In genomic region chr15:66151809-66152208, GRCh38 we compare ENCODE assay signal across 16 cellular contexts.
DNase-seq lines count a peak whose midpoint lies in the region; FAIRE-seq and TF ChIP-seq lines count a peak whose summit lies in the region.
"Had no signal": no experiment of that assay in that cellular context is flagged by ENCODE, and none has a peak within 500 bp of the region (broad histone marks: within the 10 kb centered on the region; RNA-seq: fewer than 3 reads in every experiment).

No MANE protein-coding gene starts in this region.

- peak; percentile 56 for DNase-seq in DMS153 (lab: John Stamatoyannopoulos, UW)
- DNase-seq in NCI-H1417 treated with DMSO at 0.1 percent for 48 hours (lab: John Stamatoyannopoulos, UW), result peak; percentile 62
- DNase-seq in NCI-H748 treated with DMSO at 0.1 percent for 48 hours (lab: John Stamatoyannopoulos, UW), result peak; percentile 5
- peak; percentile 25 for DNase-seq in iPS DF 4.7 (ENCODE audit: extremely low read depth, low spot score)
- DNase-seq in Caco-2, result no peak
- DNase-seq in activated T-helper 2 cell treated with anti-CD3 and anti-CD28 coated beads, Interferon-gamma antibody, Interleukin-2, Interleukin-4, amounts not matched to agents 10 μg/mL and 5 μg/mL and 100 μg/mL, durations not matched to agents 14 hours and 24 hours and 36 hours (ENCODE audit: low spot score), result no peak
- no peak for DNase-seq in GM12891 (ENCODE audit: insufficient read length, low spot score)
- no peak for DNase-seq in progenitor cell of endocrine pancreas (ENCODE audit: low spot score, unreplicated experiment)
- DNase-seq: activated CD4-positive, alpha-beta memory T cell treated with anti-CD3 and anti-CD28 coated beads for 36 hours; BE2C; NCI-H526 treated with DMSO at 0.1 percent for 48 hours had no signal

- no peak for TF ChIP-seq CTCF in Caco-2 (IDR thresholded peaks at IDR 0.05; ENCODE audit: insufficient read depth in 1 of 2, low read depth in 1 of 2, low read length in 1 of 2, severe bottlenecking in 1 of 2, unreplicated experiment in 1 of 2)
- TF ChIP-seq CTCF in progenitor cell of endocrine pancreas (IDR thresholded peaks at IDR 0.05; ENCODE audit: unreplicated experiment), result no peak

- H3K4me3 Mint-ChIP-seq in Caco-2 (ENCODE audit: unreplicated experiment) (no peak overlapping the region), progenitor cell of endocrine pancreas (ENCODE audit: low read depth) (no peak overlapping the region)
- H3K4me3 Mint-ChIP-seq in activated T-helper 2 cell treated with anti-CD3 and anti-CD28 coated beads, Interferon-gamma antibody, Interleukin-2, Interleukin-4, amounts not matched to agents 10 μg/mL and 5 μg/mL and 100 μg/mL, durations not matched to agents 14 hours and 24 hours and 36 hours (ENCODE audit: low read depth), result no peak overlapping the region
- H3K4me3 Mint-ChIP-seq: activated CD4-positive, alpha-beta memory T cell treated with anti-CD3 and anti-CD28 coated beads for 36 hours; activated naive CD4-positive, alpha-beta T cell treated with anti-CD3 and anti-CD28 coated beads, Interleukin-2, amount 50 U/mL, for 24 hours; nephron had no signal

- CTCF ChIA-PET in Caco-2 (lab: Charles Lee), result no interaction called here

- H3K36me3 Mint-ChIP-seq in Caco-2 (ENCODE audit: insufficient read depth, unreplicated experiment) (no peaks in the 10 kb centered on the region), progenitor cell of endocrine pancreas (ENCODE audit: insufficient read depth) (no peaks in the 10 kb centered on the region)
- H3K36me3 Mint-ChIP-seq in activated T-helper 2 cell treated with anti-CD3 and anti-CD28 coated beads, Interferon-gamma antibody, Interleukin-2, Interleukin-4, amounts not matched to agents 10 μg/mL and 5 μg/mL and 100 μg/mL, durations not matched to agents 14 hours and 24 hours and 36 hours (ENCODE audit: low read depth), result no peaks in the 10 kb centered on the region
- H3K36me3 Mint-ChIP-seq: activated CD4-positive, alpha-beta memory T cell treated with anti-CD3 and anti-CD28 coated beads for 36 hours; activated naive CD4-positive, alpha-beta T cell treated with anti-CD3 and anti-CD28 coated beads, Interleukin-2, amount 50 U/mL, for 24 hours had no signal

- H3K9me3 Mint-ChIP-seq in Caco-2 (ENCODE audit: unreplicated experiment) (no peaks in the 10 kb centered on the region), progenitor cell of endocrine pancreas (ENCODE audit: low read depth) (no peaks in the 10 kb centered on the region)
- no peaks in the 10 kb centered on the region for H3K9me3 Mint-ChIP-seq in activated T-helper 2 cell treated with anti-CD3 and anti-CD28 coated beads, Interferon-gamma antibody, Interleukin-2, Interleukin-4, amounts not matched to agents 10 μg/mL and 5 μg/mL and 100 μg/mL, durations not matched to agents 14 hours and 24 hours and 36 hours
- H3K9me3 Mint-ChIP-seq: activated CD4-positive, alpha-beta memory T cell treated with anti-CD3 and anti-CD28 coated beads for 36 hours; activated naive CD4-positive, alpha-beta T cell treated with anti-CD3 and anti-CD28 coated beads, Interleukin-2, amount 50 U/mL, for 24 hours; nephron had no signal

- intact Hi-C loops in Caco-2 (cut with micrococcal nuclease; ENCODE audit: unreplicated experiment), result no loop called here
- intact Hi-C loops in activated T-helper 2 cell treated with anti-CD3 and anti-CD28 coated beads, Interferon-gamma antibody, Interleukin-2, Interleukin-4, amounts not matched to agents 10 μg/mL and 5 μg/mL and 100 μg/mL, durations not matched to agents 14 hours and 24 hours and 36 hours (cut with micrococcal nuclease), result no loop called here

- H3K27ac Mint-ChIP-seq in Caco-2 (ENCODE audit: unreplicated experiment) (no peak overlapping the region), progenitor cell of endocrine pancreas (no peak overlapping the region)
- H3K27ac Mint-ChIP-seq in activated T-helper 2 cell treated with anti-CD3 and anti-CD28 coated beads, Interferon-gamma antibody, Interleukin-2, Interleukin-4, amounts not matched to agents 10 μg/mL and 5 μg/mL and 100 μg/mL, durations not matched to agents 14 hours and 24 hours and 36 hours, result no peak overlapping the region
- H3K27ac Mint-ChIP-seq: activated CD4-positive, alpha-beta memory T cell treated with anti-CD3 and anti-CD28 coated beads for 36 hours; activated naive CD4-positive, alpha-beta T cell treated with anti-CD3 and anti-CD28 coated beads, Interleukin-2, amount 50 U/mL, for 24 hours; nephron had no signal

- POLR2A ChIA-PET in Caco-2 (lab: Charles Lee), result no interaction called here

- TF ChIP-seq POLR2A in GM12891 (IDR thresholded peaks at IDR 0.05; ENCODE audit: low read depth, low read length), result no peak

- FAIRE-seq in GM12891 (lab: Jason Lieb, UNC), result no peak
- FAIRE-seq: colon, HTR-8/SVneo had no signal

- no TSS peak for BruUV-seq in Caco-2 (replicated peaks; lab: Mats Ljungman, UMichigan)

- no peaks in the 10 kb centered on the region; the same call in none of the 2 replicates for H3K27me3 ChIP-seq in Caco-2 (replicated peaks; ENCODE audit: control insufficient read depth, insufficient read depth, low read length)
- H3K27me3 ChIP-seq: BE2C, vagina had no signal

- H3K4me1 Mint-ChIP-seq in Caco-2 (ENCODE audit: low read depth, unreplicated experiment), result no peaks in the 10 kb centered on the region
- no peaks in the 10 kb centered on the region for H3K4me1 Mint-ChIP-seq in activated T-helper 2 cell treated with anti-CD3 and anti-CD28 coated beads, Interferon-gamma antibody, Interleukin-2, Interleukin-4, amounts not matched to agents 10 μg/mL and 5 μg/mL and 100 μg/mL, durations not matched to agents 14 hours and 24 hours and 36 hours (ENCODE audit: low read depth)
- peaks cover 1% of the 10 kb centered on the region for H3K4me1 Mint-ChIP-seq in progenitor cell of endocrine pancreas (ENCODE audit: low read depth)
- H3K4me1 Mint-ChIP-seq: activated naive CD4-positive, alpha-beta T cell treated with anti-CD3 and anti-CD28 coated beads, Interleukin-2, amount 50 U/mL, for 24 hours had no signal

- no peak overlapping the region for H3K4me3 ChIP-seq in Caco-2 (ENCODE audit: low read depth, low read length)
- H3K4me3 ChIP-seq: vagina had no signal

- no peaks in the 10 kb centered on the region for H3K36me3 ChIP-seq in Caco-2 (ENCODE audit: control insufficient read depth, insufficient read depth, low read length)
- H3K36me3 ChIP-seq: BE2C, vagina had no signal

- H3K9me3 ChIP-seq in Caco-2, result no peaks in the 10 kb centered on the region
- H3K9me3 ChIP-seq: BE2C, vagina had no signal

- H3K27me3 Mint-ChIP-seq in Caco-2 (ENCODE audit: insufficient read depth, unreplicated experiment), result peaks cover 16% of the 10 kb centered on the region
- H3K27me3 Mint-ChIP-seq in activated T-helper 2 cell treated with anti-CD3 and anti-CD28 coated beads, Interferon-gamma antibody, Interleukin-2, Interleukin-4, amounts not matched to agents 10 μg/mL and 5 μg/mL and 100 μg/mL, durations not matched to agents 14 hours and 24 hours and 36 hours (ENCODE audit: low read depth), result peaks cover 3% of the 10 kb centered on the region
- H3K27me3 Mint-ChIP-seq in progenitor cell of endocrine pancreas, result peaks cover 38% of the 10 kb centered on the region
- H3K27me3 Mint-ChIP-seq: activated CD4-positive, alpha-beta memory T cell treated with anti-CD3 and anti-CD28 coated beads for 36 hours had no signal

- H3K4me1 ChIP-seq in Caco-2, result no peaks in the 10 kb centered on the region
- H3K4me1 ChIP-seq: BE2C, vagina had no signal

TF ChIP-seq in GM12891, 5 proteins besides CTCF, POLR2A, EP300 and RAD21:
- TF ChIP-seq PAX5 (IDR thresholded peaks at IDR 0.05; ENCODE audit: insufficient read depth, low read length, severe bottlenecking) (no peak), SPI1 (IDR thresholded peaks at IDR 0.05; ENCODE audit: low read depth, low read length) (no peak), POLR2AphosphoS5 (IDR thresholded peaks at IDR 0.05; ENCODE audit: low read depth, low read length) (no peak), TAF1 (IDR thresholded peaks at IDR 0.05; ENCODE audit: low read depth, low read length) (no peak), POU2F2 (IDR thresholded peaks at IDR 0.05; ENCODE audit: low read depth, low read length) (no peak)

Comparison
In these comparisons a context has a peak if more than half of its experiments do, and no peak if none do; other contexts are left out.
1. DNase-seq: peak in DMS153 (single experiment), NCI-H1417 treated with DMSO at 0.1 percent for 48 hours (single experiment), NCI-H748 treated with DMSO at 0.1 percent for 48 hours (single experiment) and iPS DF 4.7 (single experiment); none in Caco-2 (0 of 2), activated T-helper 2 cell treated with anti-CD3 and anti-CD28 coated beads, Interferon-gamma antibody, Interleukin-2, Interleukin-4, amounts not matched to agents 10 μg/mL and 5 μg/mL and 100 μg/mL, durations not matched to agents 14 hours and 24 hours and 36 hours (single experiment), GM12891 (single experiment) and progenitor cell of endocrine pancreas (single experiment).